1 cellular context compared by ENCODE assay signal in the genomic region with DNA sequence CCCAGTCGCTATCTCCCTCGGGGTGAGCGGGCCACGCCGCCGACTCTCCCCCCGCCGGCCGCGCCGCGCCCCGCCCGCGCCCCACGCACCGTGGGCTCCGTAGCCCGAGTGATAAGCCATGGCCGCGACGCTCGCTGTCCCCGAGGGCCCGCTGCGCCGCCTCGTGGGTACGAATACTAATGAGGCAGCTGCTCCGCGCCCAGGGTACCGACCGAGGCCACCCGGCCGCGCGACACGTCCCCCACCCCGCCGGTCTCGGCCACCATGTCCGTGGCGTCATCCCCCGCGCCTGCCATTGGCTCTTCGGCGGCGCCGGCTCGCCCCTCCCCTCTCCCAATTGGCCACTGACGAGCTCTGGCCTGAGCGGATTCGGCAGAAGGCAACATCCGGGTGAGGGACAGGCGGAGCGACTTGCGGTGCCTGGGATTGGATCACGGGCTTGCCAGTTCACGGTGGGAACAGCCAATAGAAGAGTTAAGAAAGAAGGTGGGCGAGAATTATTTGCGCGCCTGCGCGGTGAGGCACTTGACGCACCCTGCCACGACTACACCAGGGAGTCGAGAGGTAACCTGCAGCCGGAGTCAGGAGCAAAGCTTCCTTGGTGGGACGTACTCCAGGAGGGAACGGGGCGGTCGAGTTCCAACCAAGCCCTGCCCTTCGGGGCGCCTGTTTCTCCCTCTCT.
TF ChIP-seq lines count a peak whose summit lies in the region.

A gene with protein sequence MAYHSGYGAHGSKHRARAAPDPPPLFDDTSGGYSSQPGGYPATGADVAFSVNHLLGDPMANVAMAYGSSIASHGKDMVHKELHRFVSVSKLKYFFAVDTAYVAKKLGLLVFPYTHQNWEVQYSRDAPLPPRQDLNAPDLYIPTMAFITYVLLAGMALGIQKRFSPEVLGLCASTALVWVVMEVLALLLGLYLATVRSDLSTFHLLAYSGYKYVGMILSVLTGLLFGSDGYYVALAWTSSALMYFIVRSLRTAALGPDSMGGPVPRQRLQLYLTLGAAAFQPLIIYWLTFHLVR (minus strand): TSS at position 278 of the 682 bp plus-strand sequence. CDS start 158 bp downstream, at position 120.

TF ChIP-seq in HepG2, 621 proteins besides CTCF, POLR2A, EP300 and RAD21 (continued from another document and continues in another):
- TF ChIP-seq, protein P1, sequence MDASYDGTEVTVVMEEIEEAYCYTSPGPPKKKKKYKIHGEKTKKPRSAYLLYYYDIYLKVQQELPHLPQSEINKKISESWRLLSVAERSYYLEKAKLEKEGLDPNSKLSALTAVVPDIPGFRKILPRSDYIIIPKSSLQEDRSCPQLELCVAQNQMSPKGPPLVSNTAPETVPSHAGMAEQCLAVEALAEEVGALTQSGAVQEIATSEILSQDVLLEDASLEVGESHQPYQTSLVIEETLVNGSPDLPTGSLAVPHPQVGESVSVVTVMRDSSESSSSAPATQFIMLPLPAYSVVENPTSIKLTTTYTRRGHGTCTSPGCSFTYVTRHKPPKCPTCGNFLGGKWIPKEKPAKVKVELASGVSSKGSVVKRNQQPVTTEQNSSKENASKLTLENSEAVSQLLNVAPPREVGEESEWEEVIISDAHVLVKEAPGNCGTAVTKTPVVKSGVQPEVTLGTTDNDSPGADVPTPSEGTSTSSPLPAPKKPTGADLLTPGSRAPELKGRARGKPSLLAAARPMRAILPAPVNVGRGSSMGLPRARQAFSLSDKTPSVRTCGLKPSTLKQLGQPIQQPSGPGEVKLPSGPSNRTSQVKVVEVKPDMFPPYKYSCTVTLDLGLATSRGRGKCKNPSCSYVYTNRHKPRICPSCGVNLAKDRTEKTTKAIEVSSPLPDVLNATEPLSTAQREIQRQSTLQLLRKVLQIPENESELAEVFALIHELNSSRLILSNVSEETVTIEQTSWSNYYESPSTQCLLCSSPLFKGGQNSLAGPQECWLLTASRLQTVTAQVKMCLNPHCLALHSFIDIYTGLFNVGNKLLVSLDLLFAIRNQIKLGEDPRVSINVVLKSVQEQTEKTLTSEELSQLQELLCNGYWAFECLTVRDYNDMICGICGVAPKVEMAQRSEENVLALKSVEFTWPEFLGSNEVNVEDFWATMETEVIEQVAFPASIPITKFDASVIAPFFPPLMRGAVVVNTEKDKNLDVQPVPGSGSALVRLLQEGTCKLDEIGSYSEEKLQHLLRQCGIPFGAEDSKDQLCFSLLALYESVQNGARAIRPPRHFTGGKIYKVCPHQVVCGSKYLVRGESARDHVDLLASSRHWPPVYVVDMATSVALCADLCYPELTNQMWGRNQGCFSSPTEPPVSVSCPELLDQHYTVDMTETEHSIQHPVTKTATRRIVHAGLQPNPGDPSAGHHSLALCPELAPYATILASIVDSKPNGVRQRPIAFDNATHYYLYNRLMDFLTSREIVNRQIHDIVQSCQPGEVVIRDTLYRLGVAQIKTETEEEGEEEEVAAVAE (CRISPR knock-in tag; IDR thresholded peaks at IDR 0.05; ENCODE audit: borderline replicate concordance) = peak; percentile 17; the same call in 1 of the 2 replicates
- TF ChIP-seq, protein P2, sequence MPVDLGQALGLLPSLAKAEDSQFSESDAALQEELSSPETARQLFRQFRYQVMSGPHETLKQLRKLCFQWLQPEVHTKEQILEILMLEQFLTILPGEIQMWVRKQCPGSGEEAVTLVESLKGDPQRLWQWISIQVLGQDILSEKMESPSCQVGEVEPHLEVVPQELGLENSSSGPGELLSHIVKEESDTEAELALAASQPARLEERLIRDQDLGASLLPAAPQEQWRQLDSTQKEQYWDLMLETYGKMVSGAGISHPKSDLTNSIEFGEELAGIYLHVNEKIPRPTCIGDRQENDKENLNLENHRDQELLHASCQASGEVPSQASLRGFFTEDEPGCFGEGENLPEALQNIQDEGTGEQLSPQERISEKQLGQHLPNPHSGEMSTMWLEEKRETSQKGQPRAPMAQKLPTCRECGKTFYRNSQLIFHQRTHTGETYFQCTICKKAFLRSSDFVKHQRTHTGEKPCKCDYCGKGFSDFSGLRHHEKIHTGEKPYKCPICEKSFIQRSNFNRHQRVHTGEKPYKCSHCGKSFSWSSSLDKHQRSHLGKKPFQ (CRISPR knock-in tag; IDR thresholded peaks at IDR 0.05; ENCODE audit: insufficient replicate concordance) = peak; percentile 23
- TF ChIP-seq, protein P3, sequence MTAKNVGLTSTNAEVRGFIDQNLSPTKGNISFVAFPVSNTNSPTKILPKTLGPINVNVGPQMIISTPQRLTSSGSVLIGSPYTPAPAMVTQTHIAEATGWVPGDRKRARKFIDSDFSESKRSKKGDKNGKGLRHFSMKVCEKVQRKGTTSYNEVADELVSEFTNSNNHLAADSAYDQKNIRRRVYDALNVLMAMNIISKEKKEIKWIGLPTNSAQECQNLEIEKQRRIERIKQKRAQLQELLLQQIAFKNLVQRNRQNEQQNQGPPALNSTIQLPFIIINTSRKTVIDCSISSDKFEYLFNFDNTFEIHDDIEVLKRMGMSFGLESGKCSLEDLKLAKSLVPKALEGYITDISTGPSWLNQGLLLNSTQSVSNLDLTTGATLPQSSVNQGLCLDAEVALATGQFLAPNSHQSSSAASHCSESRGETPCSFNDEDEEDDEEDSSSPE (CRISPR knock-in tag; IDR thresholded peaks at IDR 0.05) = peak; percentile 47; the same call in 1 of the 2 replicates
- TF ChIP-seq XBP1 (CRISPR knock-in tag; IDR thresholded peaks at IDR 0.05) = no peak
- TF ChIP-seq GTF3A (CRISPR knock-in tag; conservative IDR thresholded peaks at IDR 0.05) = no peak
- TF ChIP-seq ZSCAN12 (CRISPR knock-in tag; IDR thresholded peaks at IDR 0.05) = peak; percentile 57; the same call in 1 of the 2 replicates
- TF ChIP-seq RXRA (CRISPR knock-in tag; IDR thresholded peaks at IDR 0.05) = peak; percentile 57
- no peak for TF ChIP-seq KLF16 (CRISPR knock-in tag; IDR thresholded peaks at IDR 0.05)
- TF ChIP-seq CBX5 (CRISPR knock-in tag; IDR thresholded peaks at IDR 0.05; ENCODE audit: borderline replicate concordance) = no peak; the same call in 1 of the 2 replicates
- TF ChIP-seq PHF5A (CRISPR knock-in tag; IDR thresholded peaks at IDR 0.05; ENCODE audit: low read depth, unreplicated experiment) = no peak
- TF ChIP-seq, protein P4, sequence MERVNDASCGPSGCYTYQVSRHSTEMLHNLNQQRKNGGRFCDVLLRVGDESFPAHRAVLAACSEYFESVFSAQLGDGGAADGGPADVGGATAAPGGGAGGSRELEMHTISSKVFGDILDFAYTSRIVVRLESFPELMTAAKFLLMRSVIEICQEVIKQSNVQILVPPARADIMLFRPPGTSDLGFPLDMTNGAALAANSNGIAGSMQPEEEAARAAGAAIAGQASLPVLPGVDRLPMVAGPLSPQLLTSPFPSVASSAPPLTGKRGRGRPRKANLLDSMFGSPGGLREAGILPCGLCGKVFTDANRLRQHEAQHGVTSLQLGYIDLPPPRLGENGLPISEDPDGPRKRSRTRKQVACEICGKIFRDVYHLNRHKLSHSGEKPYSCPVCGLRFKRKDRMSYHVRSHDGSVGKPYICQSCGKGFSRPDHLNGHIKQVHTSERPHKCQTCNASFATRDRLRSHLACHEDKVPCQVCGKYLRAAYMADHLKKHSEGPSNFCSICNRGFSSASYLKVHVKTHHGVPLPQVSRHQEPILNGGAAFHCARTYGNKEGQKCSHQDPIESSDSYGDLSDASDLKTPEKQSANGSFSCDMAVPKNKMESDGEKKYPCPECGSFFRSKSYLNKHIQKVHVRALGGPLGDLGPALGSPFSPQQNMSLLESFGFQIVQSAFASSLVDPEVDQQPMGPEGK (CRISPR knock-in tag; IDR thresholded peaks at IDR 0.05) = peak; percentile 72; the same call in 1 of the 2 replicates
- no peak for TF ChIP-seq U2AF2 (IDR thresholded peaks at IDR 0.05; ENCODE audit: low read depth, low read length)
- TF ChIP-seq, protein P5, sequence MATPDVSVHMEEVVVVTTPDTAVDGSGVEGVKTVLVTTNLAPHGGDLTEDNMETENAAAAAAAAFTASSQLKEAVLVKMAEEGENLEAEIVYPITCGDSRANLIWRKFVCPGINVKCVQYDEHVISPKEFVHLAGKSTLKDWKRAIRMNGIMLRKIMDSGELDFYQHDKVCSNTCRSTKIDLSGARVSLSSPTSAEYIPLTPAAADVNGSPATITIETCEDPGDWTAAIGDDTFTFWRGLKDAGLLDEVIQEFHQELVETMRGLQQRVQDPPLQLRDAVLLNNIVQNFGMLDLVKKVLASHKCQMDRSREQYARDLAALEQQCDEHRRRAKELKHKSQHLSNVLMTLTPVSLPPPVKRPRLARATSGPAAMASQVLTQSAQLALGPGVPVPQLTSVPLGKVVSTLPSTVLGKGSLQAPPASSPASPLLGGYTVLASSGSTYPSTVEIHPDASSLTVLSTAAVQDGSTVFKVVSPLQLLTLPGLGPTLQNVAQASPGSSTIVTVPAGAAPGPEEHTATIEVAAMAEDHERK (CRISPR knock-in tag; IDR thresholded peaks at IDR 0.05; ENCODE audit: low read depth) = peak; percentile 50; the same call in 1 of the 2 replicates
- TF ChIP-seq THAP11 (CRISPR knock-in tag; IDR thresholded peaks at IDR 0.05) = peak; percentile 89
- TF ChIP-seq RFX1 (IDR thresholded peaks at IDR 0.05) = no peak
- TF ChIP-seq ERF (CRISPR knock-in tag; IDR thresholded peaks at IDR 0.05) = peak; percentile 59
- TF ChIP-seq ARNT2 (CRISPR knock-in tag; IDR thresholded peaks at IDR 0.05; ENCODE audit: low read depth) = peak; percentile 66; the same call in 1 of the 2 replicates
- TF ChIP-seq, protein P6, sequence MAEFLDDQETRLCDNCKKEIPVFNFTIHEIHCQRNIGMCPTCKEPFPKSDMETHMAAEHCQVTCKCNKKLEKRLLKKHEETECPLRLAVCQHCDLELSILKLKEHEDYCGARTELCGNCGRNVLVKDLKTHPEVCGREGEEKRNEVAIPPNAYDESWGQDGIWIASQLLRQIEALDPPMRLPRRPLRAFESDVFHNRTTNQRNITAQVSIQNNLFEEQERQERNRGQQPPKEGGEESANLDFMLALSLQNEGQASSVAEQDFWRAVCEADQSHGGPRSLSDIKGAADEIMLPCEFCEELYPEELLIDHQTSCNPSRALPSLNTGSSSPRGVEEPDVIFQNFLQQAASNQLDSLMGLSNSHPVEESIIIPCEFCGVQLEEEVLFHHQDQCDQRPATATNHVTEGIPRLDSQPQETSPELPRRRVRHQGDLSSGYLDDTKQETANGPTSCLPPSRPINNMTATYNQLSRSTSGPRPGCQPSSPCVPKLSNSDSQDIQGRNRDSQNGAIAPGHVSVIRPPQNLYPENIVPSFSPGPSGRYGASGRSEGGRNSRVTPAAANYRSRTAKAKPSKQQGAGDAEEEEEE (CRISPR knock-in tag; IDR thresholded peaks at IDR 0.05; ENCODE audit: borderline replicate concordance) = no peak
- TF ChIP-seq POLR2G (IDR thresholded peaks at IDR 0.05; ENCODE audit: low read depth, low read length) = peak; percentile 93
- TF ChIP-seq ATF7 (IDR thresholded peaks at IDR 0.05) = peak; percentile 88
- peak; percentile 99 for TF ChIP-seq ATF7 (CRISPR knock-in tag; IDR thresholded peaks at IDR 0.05)
- peak; percentile 78; the same call in 1 of the 2 replicates for TF ChIP-seq CCDC6 (CRISPR knock-in tag; IDR thresholded peaks at IDR 0.05)
- no peak for TF ChIP-seq JUNB (CRISPR knock-in tag; IDR thresholded peaks at IDR 0.05; ENCODE audit: borderline replicate concordance)
- no peak for TF ChIP-seq NR2F1 (CRISPR knock-in tag; IDR thresholded peaks at IDR 0.05)
- 0 out of 2 replicates have a peak, but pooled peaks have one; percentile 12 for TF ChIP-seq FOXO1 (CRISPR knock-in tag; IDR thresholded peaks at IDR 0.05)
- peak; percentile 60; the same call in 1 of the 2 replicates for TF ChIP-seq ZNF709 (CRISPR knock-in tag; IDR thresholded peaks at IDR 0.05)
- TF ChIP-seq ZNF614 (CRISPR knock-in tag; IDR thresholded peaks at IDR 0.05; ENCODE audit: borderline replicate concordance) = 0 out of 2 replicates have a peak, but pooled peaks have one; percentile 2
- no peak for TF ChIP-seq ZNF577 (CRISPR knock-in tag; IDR thresholded peaks at IDR 0.05; ENCODE audit: borderline replicate concordance, low read depth)
- no peak for TF ChIP-seq ZNF260 (CRISPR knock-in tag; IDR thresholded peaks at IDR 0.05; ENCODE audit: borderline replicate concordance, low read depth)
- TF ChIP-seq, protein P7, sequence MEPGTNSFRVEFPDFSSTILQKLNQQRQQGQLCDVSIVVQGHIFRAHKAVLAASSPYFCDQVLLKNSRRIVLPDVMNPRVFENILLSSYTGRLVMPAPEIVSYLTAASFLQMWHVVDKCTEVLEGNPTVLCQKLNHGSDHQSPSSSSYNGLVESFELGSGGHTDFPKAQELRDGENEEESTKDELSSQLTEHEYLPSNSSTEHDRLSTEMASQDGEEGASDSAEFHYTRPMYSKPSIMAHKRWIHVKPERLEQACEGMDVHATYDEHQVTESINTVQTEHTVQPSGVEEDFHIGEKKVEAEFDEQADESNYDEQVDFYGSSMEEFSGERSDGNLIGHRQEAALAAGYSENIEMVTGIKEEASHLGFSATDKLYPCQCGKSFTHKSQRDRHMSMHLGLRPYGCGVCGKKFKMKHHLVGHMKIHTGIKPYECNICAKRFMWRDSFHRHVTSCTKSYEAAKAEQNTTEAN (CRISPR knock-in tag; conservative IDR thresholded peaks at IDR 0.05) = no peak
- TF ChIP-seq, protein P8, sequence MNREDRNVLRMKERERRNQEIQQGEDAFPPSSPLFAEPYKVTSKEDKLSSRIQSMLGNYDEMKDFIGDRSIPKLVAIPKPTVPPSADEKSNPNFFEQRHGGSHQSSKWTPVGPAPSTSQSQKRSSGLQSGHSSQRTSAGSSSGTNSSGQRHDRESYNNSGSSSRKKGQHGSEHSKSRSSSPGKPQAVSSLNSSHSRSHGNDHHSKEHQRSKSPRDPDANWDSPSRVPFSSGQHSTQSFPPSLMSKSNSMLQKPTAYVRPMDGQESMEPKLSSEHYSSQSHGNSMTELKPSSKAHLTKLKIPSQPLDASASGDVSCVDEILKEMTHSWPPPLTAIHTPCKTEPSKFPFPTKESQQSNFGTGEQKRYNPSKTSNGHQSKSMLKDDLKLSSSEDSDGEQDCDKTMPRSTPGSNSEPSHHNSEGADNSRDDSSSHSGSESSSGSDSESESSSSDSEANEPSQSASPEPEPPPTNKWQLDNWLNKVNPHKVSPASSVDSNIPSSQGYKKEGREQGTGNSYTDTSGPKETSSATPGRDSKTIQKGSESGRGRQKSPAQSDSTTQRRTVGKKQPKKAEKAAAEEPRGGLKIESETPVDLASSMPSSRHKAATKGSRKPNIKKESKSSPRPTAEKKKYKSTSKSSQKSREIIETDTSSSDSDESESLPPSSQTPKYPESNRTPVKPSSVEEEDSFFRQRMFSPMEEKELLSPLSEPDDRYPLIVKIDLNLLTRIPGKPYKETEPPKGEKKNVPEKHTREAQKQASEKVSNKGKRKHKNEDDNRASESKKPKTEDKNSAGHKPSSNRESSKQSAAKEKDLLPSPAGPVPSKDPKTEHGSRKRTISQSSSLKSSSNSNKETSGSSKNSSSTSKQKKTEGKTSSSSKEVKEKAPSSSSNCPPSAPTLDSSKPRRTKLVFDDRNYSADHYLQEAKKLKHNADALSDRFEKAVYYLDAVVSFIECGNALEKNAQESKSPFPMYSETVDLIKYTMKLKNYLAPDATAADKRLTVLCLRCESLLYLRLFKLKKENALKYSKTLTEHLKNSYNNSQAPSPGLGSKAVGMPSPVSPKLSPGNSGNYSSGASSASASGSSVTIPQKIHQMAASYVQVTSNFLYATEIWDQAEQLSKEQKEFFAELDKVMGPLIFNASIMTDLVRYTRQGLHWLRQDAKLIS (CRISPR knock-in tag; IDR thresholded peaks at IDR 0.05) = no peak
- TF ChIP-seq, protein P9, sequence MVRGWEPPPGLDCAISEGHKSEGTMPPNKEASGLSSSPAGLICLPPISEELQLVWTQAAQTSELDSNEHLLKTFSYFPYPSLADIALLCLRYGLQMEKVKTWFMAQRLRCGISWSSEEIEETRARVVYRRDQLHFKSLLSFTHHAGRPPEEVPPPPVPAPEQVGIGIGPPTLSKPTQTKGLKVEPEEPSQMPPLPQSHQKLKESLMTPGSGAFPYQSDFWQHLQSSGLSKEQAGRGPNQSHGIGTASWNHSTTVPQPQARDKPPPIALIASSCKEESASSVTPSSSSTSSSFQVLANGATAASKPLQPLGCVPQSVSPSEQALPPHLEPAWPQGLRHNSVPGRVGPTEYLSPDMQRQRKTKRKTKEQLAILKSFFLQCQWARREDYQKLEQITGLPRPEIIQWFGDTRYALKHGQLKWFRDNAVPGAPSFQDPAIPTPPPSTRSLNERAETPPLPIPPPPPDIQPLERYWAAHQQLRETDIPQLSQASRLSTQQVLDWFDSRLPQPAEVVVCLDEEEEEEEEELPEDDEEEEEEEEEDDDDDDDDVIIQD (CRISPR knock-in tag; IDR thresholded peaks at IDR 0.05; ENCODE audit: low read depth) = no peak
- TF ChIP-seq SIN3B (IDR thresholded peaks at IDR 0.05; ENCODE audit: low read length) = no peak
